In the genomic region with DNA sequence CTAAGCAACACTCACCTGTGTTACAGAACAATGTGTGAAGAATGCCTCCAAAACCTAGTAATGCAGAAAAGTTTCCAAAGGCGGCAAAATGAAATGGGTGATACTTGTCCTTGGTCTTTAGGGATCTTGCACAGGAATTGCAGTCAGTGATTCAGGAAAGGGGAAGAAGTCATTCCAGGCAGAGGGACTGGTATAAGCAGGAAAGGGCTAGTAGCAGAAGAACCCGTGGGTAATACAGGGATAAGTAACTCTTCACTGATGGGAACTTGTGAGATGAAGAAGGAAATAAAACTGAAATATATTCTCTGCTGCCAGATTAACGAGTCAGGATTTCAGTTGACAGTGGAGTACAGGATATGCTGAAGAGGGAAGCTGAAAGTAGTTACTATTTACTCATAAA, we compare ENCODE assay signal across 9 cellular contexts. TPM values are rescaled to one million over a fixed set of nuclear protein-coding genes. Genes with fewer than 3 reads are reported as not detected.
DNase-seq lines count a peak whose midpoint lies in the region; ATAC-seq lines count a peak whose summit lies in the region.
"Had no signal": no experiment of that assay in that cellular context is flagged by ENCODE, and none has a peak within 500 bp of the region (broad histone marks: within the 10 kb centered on the region; RNA-seq: fewer than 3 reads in every experiment).

No MANE protein-coding gene starts in this region.

- H3K27me3 ChIP-seq in CD4-positive, alpha-beta memory T cell (ENCODE audit: insufficient read depth, low read length): no peaks in the 10 kb centered on the region
- H3K27me3 ChIP-seq in Karpas-422 (ENCODE audit: low read length) (no peaks in the 10 kb centered on the region), aorta (ENCODE audit: control insufficient read depth in 1 of 2, insufficient read depth in 2 of 2, low read length in 1 of 2) (no peaks in the 10 kb centered on the region)

- no peaks in the 10 kb centered on the region for H3K36me3 ChIP-seq in CD4-positive, alpha-beta memory T cell (ENCODE audit: insufficient read depth, low read length)
- 0 out of 2 replicates have a peak, but pooled peaks cover 5% of the 10 kb centered on the region for H3K36me3 ChIP-seq in Karpas-422 (ENCODE audit: insufficient read depth, low read length)
- H3K36me3 ChIP-seq in aorta (ENCODE audit: control insufficient read depth in 1 of 2, insufficient read depth in 2 of 2, low read length in 1 of 2): no peaks in the 10 kb centered on the region

- peaks cover 19% of the 10 kb centered on the region for H3K4me1 ChIP-seq in CD4-positive, alpha-beta memory T cell (ENCODE audit: insufficient read depth, low read length)
- peaks cover 18% of the 10 kb centered on the region for H3K4me1 ChIP-seq in Karpas-422 (ENCODE audit: low read length)
- peaks cover 0 to 6% of the 10 kb centered on the region in 2 donors for H3K4me1 ChIP-seq in aorta (ENCODE audit: control insufficient read depth in 1 of 2, insufficient read depth in 2 of 2, low read length in 2 of 2)

- CTCF ChIA-PET in CD4-positive, alpha-beta memory T cell (lab: Charles Lee; ENCODE audit: partially characterized antibody): no interaction called here

- 53 to 55% methylated on average over 3 of the region's 3 CpGs for WGBS in aorta, 2 donors

- H3K27ac Mint-ChIP-seq in CD4-positive, alpha-beta memory T cell: peak overlapping the region; percentile 8 to 100 (median 92)
- peak overlapping the region; percentile 93 for H3K27ac Mint-ChIP-seq in dendritic cell treated with granulocyte-macrophage colony-stimulating factor and Interleukin-4, amounts not matched to agents 40 ng/mL and 50 ng/mL, for 4 days
- H3K27ac Mint-ChIP-seq in natural killer cell treated with Interleukin-12 subunit alpha and Interleukin-12 subunit beta and Interleukin-15 and Interleukin-18, amount 100 ng/mL, for 72 hours: peak overlapping the region; percentile 83 to 92

- peak overlapping the region; percentile 92 to 100 (median 98) for H3K4me3 Mint-ChIP-seq in CD4-positive, alpha-beta memory T cell
- H3K4me3 Mint-ChIP-seq in dendritic cell treated with granulocyte-macrophage colony-stimulating factor and Interleukin-4, amounts not matched to agents 40 ng/mL and 50 ng/mL, for 4 days: peak overlapping the region; percentile 95
- H3K4me3 Mint-ChIP-seq in natural killer cell treated with Interleukin-12 subunit alpha and Interleukin-12 subunit beta and Interleukin-15 and Interleukin-18, amount 100 ng/mL, for 72 hours: peak overlapping the region; percentile 92

- DNase-seq in CD4-positive, alpha-beta memory T cell: peak in 1 of 5 donors; percentile 4
- no peak for DNase-seq in Karpas-422
- DNase-seq in natural killer cell treated with Interleukin-12 subunit alpha and Interleukin-12 subunit beta and Interleukin-15 and Interleukin-18, amount 100 ng/mL, for 72 hours (ENCODE audit: low spot score): no peak
- DNase-seq in aorta: no peak
- DNase-seq in iPS-NIHi7 (ENCODE audit: extremely low spot score): no peak
- no peak for DNase-seq in SIG-M5 (lab: John Stamatoyannopoulos, UW)
- DNase-seq: activated CD4-positive, CD25-positive, alpha-beta regulatory T cell treated with anti-CD3 and anti-CD28 coated beads, Interleukin-2, amount 50 U/mL, for 72 hours had no signal

- H3K27ac ChIP-seq in CD4-positive, alpha-beta memory T cell (ENCODE audit: low read depth, low read length): peak overlapping the region; percentile 62
- peak overlapping the region; percentile 76; the same call in 1 of the 2 replicates for H3K27ac ChIP-seq in Karpas-422 (ENCODE audit: low read length)
- no peak overlapping the region for H3K27ac ChIP-seq in aorta (ENCODE audit: low read depth in 1 of 2, low read length in 2 of 2)

- H3K4me1 Mint-ChIP-seq in CD4-positive, alpha-beta memory T cell: peaks cover 26 to 50% (median 42%) of the 10 kb centered on the region in 4 donors
- peaks cover 33% of the 10 kb centered on the region for H3K4me1 Mint-ChIP-seq in dendritic cell treated with granulocyte-macrophage colony-stimulating factor and Interleukin-4, amounts not matched to agents 40 ng/mL and 50 ng/mL, for 4 days (ENCODE audit: low read depth)
- H3K4me1 Mint-ChIP-seq in natural killer cell treated with Interleukin-12 subunit alpha and Interleukin-12 subunit beta and Interleukin-15 and Interleukin-18, amount 100 ng/mL, for 72 hours (ENCODE audit: low read depth in 2 of 2): peaks cover 32 to 40% of the 10 kb centered on the region in 2 donors

- intact Hi-C loops in CD4-positive, alpha-beta memory T cell (cut with micrococcal nuclease): loop anchor here (1.0 to 5.0 kb wide), 2 partner anchors 1460 to 1549 kb away; partner anchors contain the start of genes CEP120 and CSNK1G3
- intact Hi-C loops in dendritic cell treated with granulocyte-macrophage colony-stimulating factor and Interleukin-4, amounts not matched to agents 40 ng/mL and 50 ng/mL, for 4 days (cut with micrococcal nuclease): loop anchor here (1.0 to 10.0 kb wide), 3 partner anchors 11 to 1552 kb away; partner anchors contain the start of genes CSNK1G3 and LOX
- intact Hi-C loops in aorta (cut with DNase I): loop anchor here in 1 of 2 donors (5.0 kb wide), 1 partner anchor 114 kb away; the partner anchor contains the start of gene LOX

- H3K9me2 ChIP-seq in Karpas-422 (replicated peaks; ENCODE audit: insufficient read depth, low read length): no peaks in the 10 kb centered on the region

- no peak overlapping the region for H2AFZ ChIP-seq in Karpas-422 (ENCODE audit: low read length)

- H4K20me1 ChIP-seq in Karpas-422 (ENCODE audit: insufficient read depth, low read depth, low read length): peaks cover 15% of the 10 kb centered on the region; the same call in 1 of the 2 replicates

- H3K9me3 Mint-ChIP-seq in CD4-positive, alpha-beta memory T cell: peaks cover 0 to 7% (median 0%) of the 10 kb centered on the region in 8 donors
- peaks cover 9% of the 10 kb centered on the region for H3K9me3 Mint-ChIP-seq in dendritic cell treated with granulocyte-macrophage colony-stimulating factor and Interleukin-4, amounts not matched to agents 40 ng/mL and 50 ng/mL, for 4 days
- H3K9me3 Mint-ChIP-seq in natural killer cell treated with Interleukin-12 subunit alpha and Interleukin-12 subunit beta and Interleukin-15 and Interleukin-18, amount 100 ng/mL, for 72 hours: no peaks in the 10 kb centered on the region

- peak overlapping the region; percentile 88 for H3K4me2 ChIP-seq in Karpas-422 (ENCODE audit: low read depth, low read length, poor library complexity, severe bottlenecking)

- peaks cover 59% of the 10 kb centered on the region for H3K79me2 ChIP-seq in Karpas-422 (ENCODE audit: low read length)

- H3K9me3 ChIP-seq in CD4-positive, alpha-beta memory T cell (ENCODE audit: control insufficient read depth in 1 of 2, low read length in 2 of 2): no peaks in the 10 kb centered on the region
- no peaks in the 10 kb centered on the region for H3K9me3 ChIP-seq in Karpas-422 (ENCODE audit: low read length)
- no peaks in the 10 kb centered on the region for H3K9me3 ChIP-seq in aorta (ENCODE audit: control insufficient read depth, low read length)

- POLR2A ChIA-PET in CD4-positive, alpha-beta memory T cell (lab: Charles Lee; ENCODE audit: partially characterized antibody): interaction anchor here (2.0 to 2.9 kb wide), 2 partner anchors 13 to 1460 kb away, joined by 10 to 16 read pairs; partner anchors contain the start of gene CEP120

- H3K4me3 ChIP-seq in CD4-positive, alpha-beta memory T cell (ENCODE audit: low read length in 2 of 2): peak overlapping the region in 1 of 2 donors; percentile 85
- H3K4me3 ChIP-seq in Karpas-422 (ENCODE audit: low read length): peak overlapping the region; percentile 96
- H3K4me3 ChIP-seq in aorta (ENCODE audit: low read length in 2 of 2): peak overlapping the region in 1 of 2 donors; percentile 61

- H3K36me3 Mint-ChIP-seq in CD4-positive, alpha-beta memory T cell: peaks cover 15% of the 10 kb centered on the region in 2 donors
- peaks cover 24% of the 10 kb centered on the region for H3K36me3 Mint-ChIP-seq in dendritic cell treated with granulocyte-macrophage colony-stimulating factor and Interleukin-4, amounts not matched to agents 40 ng/mL and 50 ng/mL, for 4 days (ENCODE audit: low read depth)
- H3K36me3 Mint-ChIP-seq in natural killer cell treated with Interleukin-12 subunit alpha and Interleukin-12 subunit beta and Interleukin-15 and Interleukin-18, amount 100 ng/mL, for 72 hours: peaks cover 14% of the 10 kb centered on the region

- peak overlapping the region; percentile 95 for H3K9ac ChIP-seq in Karpas-422 (ENCODE audit: low read length)

- ATAC-seq in natural killer cell treated with Interleukin-12 subunit alpha and Interleukin-12 subunit beta and Interleukin-15 and Interleukin-18, amount 100 ng/mL, for 72 hours: no peak
- ATAC-seq in aorta (ENCODE audit: low FRiP score) (no peak), GM18873 (IDR thresholded peaks at IDR 0.05; ENCODE audit: low FRiP score, unreplicated experiment) (no peak)

- peaks cover 0 to 7% of the 10 kb centered on the region in 2 donors for H3K27me3 Mint-ChIP-seq in CD4-positive, alpha-beta memory T cell
- peaks cover 12% of the 10 kb centered on the region for H3K27me3 Mint-ChIP-seq in dendritic cell treated with granulocyte-macrophage colony-stimulating factor and Interleukin-4, amounts not matched to agents 40 ng/mL and 50 ng/mL, for 4 days
- peaks cover 0 to 1% of the 10 kb centered on the region in 2 donors for H3K27me3 Mint-ChIP-seq in natural killer cell treated with Interleukin-12 subunit alpha and Interleukin-12 subunit beta and Interleukin-15 and Interleukin-18, amount 100 ng/mL, for 72 hours

RNA-seq across cellular contexts. Expression of gene SRFBP1, which starts 1.2 kb away (rescaled TPM):
- total RNA-seq in CD4-positive, alpha-beta memory T cell: 10 to 100 TPM; 10.3 to 11.4 TPM
- polyA plus RNA-seq in CD4-positive, alpha-beta memory T cell: 10 to 100 TPM in 1 of 2 donors, 1 to 10 TPM in 1; 7.9 to 12.9 TPM
- total RNA-seq in Karpas-422 (2014; rRNA removed; shearing (Covaris generic); ENCODE audit: low replicate concordance): 10.7 and 18.6 TPM in 2 replicates
- 10 to 100 TPM; 15.1 to 15.5 TPM for total RNA-seq in natural killer cell treated with Interleukin-12 subunit alpha and Interleukin-12 subunit beta and Interleukin-15 and Interleukin-18, amount 100 ng/mL, for 72 hours
- total RNA-seq in aorta: 10 to 100 TPM; 10.6 to 12.2 TPM
- polyA plus RNA-seq in aorta: 1 to 10 TPM; 2.6 to 5.3 TPM

Comparison
In these comparisons a context has a peak if more than half of its experiments do, and no peak if none do; other contexts are left out.
1. H3K27ac ChIP-seq: peak in CD4-positive, alpha-beta memory T cell (single experiment) and Karpas-422 (single experiment); none in aorta (0 of 2).
2. Peak in every context shown above with its lines, with median percentiles within 50 percentile points of each other: H3K27ac Mint-ChIP-seq and H3K4me3 Mint-ChIP-seq.